ENCODE assay signal across 9 cellular contexts in genomic region chr17:75087182-75087557, GRCh38. TPM values are rescaled to one million over a fixed set of nuclear protein-coding genes. Genes with fewer than 3 reads are reported as not detected.
DNase-seq lines count a peak whose midpoint lies in the region; ATAC-seq, FAIRE-seq and TF ChIP-seq lines count a peak whose summit lies in the region.
"Had no signal": no experiment of that assay in that cellular context is flagged by ENCODE, and none has a peak within 500 bp of the region (broad histone marks: within the 10 kb centered on the region; RNA-seq: fewer than 3 reads in every experiment).

No MANE protein-coding gene starts in this region.

- peaks cover 16% of the 10 kb centered on the region for H3K79me2 ChIP-seq in mesendoderm (ENCODE audit: control insufficient read depth, insufficient read depth, low read length)

- no peak for DNase-seq in activated naive CD4-positive, alpha-beta T cell treated with anti-CD3 and anti-CD28 coated beads, Interleukin-2, amount 10 ng/mL, durations not matched to agents 7 days and 5 days
- no peak for DNase-seq in activated naive CD4-positive, alpha-beta T cell (lab: John Stamatoyannopoulos, UW)
- DNase-seq in bronchial epithelial cell (ENCODE audit: low read depth) (no peak), mesendoderm (no peak), upper lobe of left lung (no peak), KBM-7 (no peak), pons (ENCODE audit: low spot score) (no peak)

- peaks cover 54% of the 10 kb centered on the region for H3K4me1 Mint-ChIP-seq in activated naive CD4-positive, alpha-beta T cell treated with anti-CD3 and anti-CD28 coated beads, Interleukin-2, amount 10 ng/mL, durations not matched to agents 7 days and 5 days

- H3K9me3 Mint-ChIP-seq in activated naive CD4-positive, alpha-beta T cell treated with anti-CD3 and anti-CD28 coated beads, Interleukin-2, amount 10 ng/mL, durations not matched to agents 7 days and 5 days: no peaks in the 10 kb centered on the region

- H2BK120ac ChIP-seq in mesendoderm (ENCODE audit: low read depth, low read length): peak overlapping the region; percentile 90

- H3K27me3 ChIP-seq in bronchial epithelial cell (ENCODE audit: control insufficient read depth, insufficient read depth, low read length) (no peaks in the 10 kb centered on the region), mesendoderm (ENCODE audit: insufficient read depth, low read length, poor library complexity) (no peaks in the 10 kb centered on the region), upper lobe of left lung (no peaks in the 10 kb centered on the region)

- no peaks in the 10 kb centered on the region for H3K9me3 ChIP-seq in upper lobe of left lung

- CTCF ChIA-PET in activated naive CD4-positive, alpha-beta T cell treated with anti-CD3 and anti-CD28 coated beads, Interleukin-2, amount 10 ng/mL, durations not matched to agents 7 days and 5 days (lab: Charles Lee): interaction anchor here (1.1 to 2.5 kb wide), 4 partner anchors 17 to 126 kb away, joined by 3 to 10 read pairs (median 4); no protein-coding TSS in a partner anchor

- peak overlapping the region; percentile 49 for H3K4ac ChIP-seq in mesendoderm (ENCODE audit: low read depth, low read length)

- peak overlapping the region; percentile 58 for H3K4me3 ChIP-seq in bronchial epithelial cell (ENCODE audit: low read depth, low read length)
- H3K4me3 ChIP-seq in mesendoderm (ENCODE audit: low read length): peak overlapping the region; percentile 21
- peak overlapping the region in 3 of 4 donors; percentile 59 to 73 (median 60) for H3K4me3 ChIP-seq in upper lobe of left lung

- H3K4me3 Mint-ChIP-seq in activated naive CD4-positive, alpha-beta T cell treated with anti-CD3 and anti-CD28 coated beads, Interleukin-2, amount 10 ng/mL, durations not matched to agents 7 days and 5 days: peak overlapping the region; percentile 77

- peak overlapping the region; percentile 72 for H3K23ac ChIP-seq in mesendoderm (ENCODE audit: low read length)

- no peak overlapping the region for H4K8ac ChIP-seq in mesendoderm (ENCODE audit: low read depth, low read length)

- H3K9ac ChIP-seq in mesendoderm (ENCODE audit: low read length): peak overlapping the region; percentile 88

- in situ Hi-C loops in KBM-7 (cut with MboI; ENCODE audit: low pct_unique_long_range_greater_than_20kb, low sequenced_read_pairs): no loop called here

- peaks cover 14% of the 10 kb centered on the region for H3K79me1 ChIP-seq in mesendoderm (ENCODE audit: low read length)

- H3K27ac ChIP-seq in mesendoderm (ENCODE audit: low read depth, low read length) (peak overlapping the region; percentile 99), upper lobe of left lung (peak overlapping the region; percentile 95 to 98 (median 98))

- no peak overlapping the region for H2BK15ac ChIP-seq in mesendoderm (replicated peaks; ENCODE audit: low read depth)

- H3K4me2 ChIP-seq in mesendoderm (ENCODE audit: low read length): peak overlapping the region; percentile 64

- H3K18ac ChIP-seq in mesendoderm (ENCODE audit: low read length): peak overlapping the region; percentile 62

- WGBS in mesendoderm (ENCODE audit: extremely low coverage, insufficient coverage, low lambda C conversion rate): no CpG with 5 or more reads among the region's 12 CpGs
- WGBS in upper lobe of left lung, 2 donors: 23 to 58% methylated on average over 6 to 12 of the region's 12 CpGs

- H3K4me1 ChIP-seq in mesendoderm (ENCODE audit: control insufficient read depth, low read depth, low read length) (peaks cover 27% of the 10 kb centered on the region), upper lobe of left lung (peaks cover 49 to 75% (median 56%) of the 10 kb centered on the region in 4 donors)

- peak overlapping the region; percentile 88 for H3K56ac ChIP-seq in mesendoderm (ENCODE audit: low read length)

- ATAC-seq in upper lobe of left lung (ENCODE audit: low FRiP score in 2 of 2): no peak
- ATAC-seq in GM19035 (IDR thresholded peaks at IDR 0.05; ENCODE audit: unreplicated experiment): no peak

- peak overlapping the region; percentile 59 for H3K27ac Mint-ChIP-seq in activated naive CD4-positive, alpha-beta T cell treated with anti-CD3 and anti-CD28 coated beads, Interleukin-2, amount 10 ng/mL, durations not matched to agents 7 days and 5 days

- TF ChIP-seq CTCF in bronchial epithelial cell (IDR thresholded peaks at IDR 0.05; ENCODE audit: insufficient read depth, low read length, severe bottlenecking) (no peak), upper lobe of left lung (IDR thresholded peaks at IDR 0.05) (no peak)

- H2BK5ac ChIP-seq in mesendoderm (ENCODE audit: low read length): peak overlapping the region; percentile 96

- H3K36me3 Mint-ChIP-seq in activated naive CD4-positive, alpha-beta T cell treated with anti-CD3 and anti-CD28 coated beads, Interleukin-2, amount 10 ng/mL, durations not matched to agents 7 days and 5 days: no peaks in the 10 kb centered on the region

- H4K5ac ChIP-seq in mesendoderm (ENCODE audit: low read length): no peak overlapping the region

- TF ChIP-seq POLR2A in upper lobe of left lung (IDR thresholded peaks at IDR 0.05): no peak

- H3K27me3 Mint-ChIP-seq in activated naive CD4-positive, alpha-beta T cell treated with anti-CD3 and anti-CD28 coated beads, Interleukin-2, amount 10 ng/mL, durations not matched to agents 7 days and 5 days: peaks cover 7% of the 10 kb centered on the region

- no peak for TF ChIP-seq EP300 in upper lobe of left lung (IDR thresholded peaks at IDR 0.05)

- H3K36me3 ChIP-seq in bronchial epithelial cell (ENCODE audit: control insufficient read depth, insufficient read depth, low read length) (no peaks in the 10 kb centered on the region), mesendoderm (ENCODE audit: control insufficient read depth, insufficient read depth, low read length) (no peaks in the 10 kb centered on the region), upper lobe of left lung (no peaks in the 10 kb centered on the region)

- H2AK5ac ChIP-seq in mesendoderm (ENCODE audit: low read length): peak overlapping the region; percentile 72

- no peak for FAIRE-seq in bronchial epithelial cell (lab: Jason Lieb, UNC)
- FAIRE-seq: islet of Langerhans had no signal

RNA-seq across cellular contexts. Expression of gene SLC16A5, which starts 0.6 kb away (rescaled TPM):
- total RNA-seq in bronchial epithelial cell (15.0 and 18.1 TPM in 2 replicates), upper lobe of left lung (100 to 1,000 TPM in 4 of 6 donors, 10 to 100 TPM in 2; 40.6 to 234 (median 123) TPM)
- 14.5 TPM for polyA plus RNA-seq in mesendoderm (2013, experiment 1 of 2)
- polyA plus RNA-seq in mesendoderm (2013, experiment 2 of 2): 13.3 TPM

RNA-seq across cellular contexts. Expression of gene ARMC7, which starts 22.6 kb away (rescaled TPM):
- total RNA-seq in bronchial epithelial cell: 1.8 and 3.2 TPM in 2 replicates
- polyA plus RNA-seq in mesendoderm (2013, experiment 1 of 2): 14.7 TPM
- polyA plus RNA-seq in mesendoderm (2013, experiment 2 of 2): 14.5 TPM
- 10 to 100 TPM in 5 of 6 donors, 1 to 10 TPM in 1; 7.3 to 29.5 (median 16.6) TPM for total RNA-seq in upper lobe of left lung

RNA-seq across cellular contexts. Expression of gene KCTD2, which starts 40.1 kb away (rescaled TPM):
- 5.0 and 7.8 TPM in 2 replicates for total RNA-seq in bronchial epithelial cell
- 39.4 TPM for polyA plus RNA-seq in mesendoderm (2013, experiment 1 of 2)
- 37.9 TPM for polyA plus RNA-seq in mesendoderm (2013, experiment 2 of 2)
- 10 to 100 TPM; 17.8 to 26.1 (median 22.9) TPM for total RNA-seq in upper lobe of left lung

RNA-seq across cellular contexts. Expression of gene ATP5PD, which starts 40.4 kb away (rescaled TPM):
- total RNA-seq in bronchial epithelial cell (239 and 277 TPM in 2 replicates), upper lobe of left lung (100 to 1,000 TPM; 126 to 198 (median 186) TPM)
- 592 TPM for polyA plus RNA-seq in mesendoderm (2013, experiment 1 of 2)
- polyA plus RNA-seq in mesendoderm (2013, experiment 2 of 2): 600 TPM

RNA-seq across cellular contexts. Expression of gene NT5C, which starts 44.4 kb away (rescaled TPM):
- total RNA-seq in bronchial epithelial cell (47.0 and 57.1 TPM in 2 replicates), upper lobe of left lung (100 to 1,000 TPM in 2 of 6 donors, 10 to 100 TPM in 4; 46.4 to 113 (median 76.6) TPM)
- 52.7 TPM for polyA plus RNA-seq in mesendoderm (2013, experiment 1 of 2)
- polyA plus RNA-seq in mesendoderm (2013, experiment 2 of 2): 50.6 TPM
